Comparison of ENCODE assay signal across 9 cellular contexts in the genomic region with DNA sequence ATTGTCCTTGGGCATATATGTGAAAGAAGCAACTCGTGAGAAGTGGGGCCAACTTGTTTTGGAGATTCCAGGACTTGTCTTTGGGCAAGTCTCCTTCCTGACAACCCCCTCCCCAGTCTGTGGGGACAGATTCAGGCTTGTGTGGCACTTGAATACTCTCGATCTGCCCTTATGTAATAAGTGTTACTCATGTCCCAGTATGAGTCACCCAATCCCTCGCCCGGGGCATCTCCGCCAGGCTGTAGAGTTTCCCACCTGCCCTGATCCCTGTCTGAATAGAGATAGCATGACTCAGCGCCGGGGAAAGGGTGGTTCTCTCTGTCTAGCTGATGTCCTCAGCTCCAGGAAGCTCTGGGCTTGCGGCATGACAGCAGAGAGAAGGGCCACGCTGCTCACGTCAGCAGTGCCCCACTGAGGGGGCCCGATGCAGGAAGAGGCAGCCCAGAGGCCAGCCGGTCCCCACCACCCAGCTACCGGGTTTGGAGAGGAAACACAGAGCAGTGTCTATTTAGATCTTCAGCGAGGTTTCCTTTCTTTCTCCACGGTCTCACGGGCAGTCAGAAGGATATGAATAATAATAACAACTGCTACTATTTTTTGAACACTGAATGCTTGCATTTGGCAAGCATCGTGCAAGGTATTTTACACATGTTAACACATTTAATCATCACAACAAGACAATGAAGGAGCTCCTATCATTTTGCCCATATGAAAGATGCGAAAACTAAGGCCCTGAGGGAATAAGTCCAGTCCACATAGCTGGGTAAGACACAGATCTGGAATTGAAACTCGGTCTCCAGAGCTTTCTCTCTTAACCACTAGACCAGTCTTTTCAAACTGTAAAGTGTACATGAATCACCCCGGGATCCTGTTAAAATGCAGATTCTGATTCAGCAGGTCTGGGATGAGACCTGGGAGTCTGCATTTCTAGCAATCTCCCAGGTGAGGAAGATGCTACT.
A peak's percentile ranks its signal among the peaks of the same experiment; 100 is the strongest.
DNase-seq lines count a peak whose midpoint lies in the region; ATAC-seq, FAIRE-seq and TF ChIP-seq lines count a peak whose summit lies in the region.
"Had no signal": no experiment of that assay in that cellular context is flagged by ENCODE, and none has a peak within 500 bp of the region (broad histone marks: within the 10 kb centered on the region; RNA-seq: fewer than 3 reads in every experiment).

No MANE protein-coding gene starts in this region.

- no peak overlapping the region for H3K27ac Mint-ChIP-seq in nephron progenitor cell

- 32 to 46% methylated on average over 20 of the region's 20 CpGs for WGBS in heart right ventricle, 2 donors

- no peaks in the 10 kb centered on the region for H3K36me3 ChIP-seq in heart right ventricle

- no peaks in the 10 kb centered on the region for H3K9me3 ChIP-seq in heart right ventricle

- TF ChIP-seq CTCF in heart right ventricle (IDR thresholded peaks at IDR 0.05) (no peak), nephron progenitor cell (IDR thresholded peaks at IDR 0.05) (no peak)

- peaks cover 16% of the 10 kb centered on the region for H3K4me1 Mint-ChIP-seq in nephron progenitor cell

- H3K27ac ChIP-seq in heart right ventricle: peak overlapping the region in 2 of 10 donors; percentile 21 to 47
- H3K27ac ChIP-seq: VCaP had no signal

- H3K4me3 Mint-ChIP-seq in nephron progenitor cell: no peak overlapping the region

- peak; percentile 59 for ATAC-seq in HG02852 (IDR thresholded peaks at IDR 0.05; ENCODE audit: unreplicated experiment)
- peak; percentile 47 to 97 (median 74) for ATAC-seq in heart right ventricle
- ATAC-seq in GM18873 (IDR thresholded peaks at IDR 0.05; ENCODE audit: low FRiP score, unreplicated experiment): no peak

- H3K27me3 ChIP-seq in heart right ventricle: no peaks in the 10 kb centered on the region

- H3K4me1 ChIP-seq in heart right ventricle: peaks cover 0 to 14% (median 0%) of the 10 kb centered on the region in 9 donors

- H3K9me3 Mint-ChIP-seq in nephron progenitor cell: no peaks in the 10 kb centered on the region

- intact Hi-C loops in heart right ventricle (cut with DNase I): no loop called here

- peak; percentile 97 for FAIRE-seq in RCC 7860 (lab: Jason Lieb, UNC)

- no peaks in the 10 kb centered on the region for H3K27me3 Mint-ChIP-seq in nephron progenitor cell (ENCODE audit: low read depth, poor library complexity)

- H3K36me3 Mint-ChIP-seq in nephron progenitor cell (ENCODE audit: low read depth): no peaks in the 10 kb centered on the region

- peak overlapping the region in 5 of 10 donors; percentile 20 to 32 (median 21) for H3K4me3 ChIP-seq in heart right ventricle

- DNase-seq in GDM1 (lab: John Stamatoyannopoulos, UW): peak; percentile 1
- DNase-seq in RCC 7860 (ENCODE audit: low spot score): peak; percentile 98
- DNase-seq in activated effector memory CD4-positive, alpha-beta T cell treated with anti-CD3 and anti-CD28 coated beads, Interleukin-2, amount 50 U/mL, for 16 hours: peak; percentile 84
- DNase-seq in heart right ventricle: peak; percentile 21 to 63
- DNase-seq in stimulated activated CD4-positive, alpha-beta T cell treated with anti-CD3 and anti-CD28 coated beads, Interleukin-12 subunit alpha, Interleukin-12 subunit beta, amount 100 ng/mL, for 4 hours: peak; percentile 26
- no peak for DNase-seq in nephron progenitor cell
